In the genomic region with DNA sequence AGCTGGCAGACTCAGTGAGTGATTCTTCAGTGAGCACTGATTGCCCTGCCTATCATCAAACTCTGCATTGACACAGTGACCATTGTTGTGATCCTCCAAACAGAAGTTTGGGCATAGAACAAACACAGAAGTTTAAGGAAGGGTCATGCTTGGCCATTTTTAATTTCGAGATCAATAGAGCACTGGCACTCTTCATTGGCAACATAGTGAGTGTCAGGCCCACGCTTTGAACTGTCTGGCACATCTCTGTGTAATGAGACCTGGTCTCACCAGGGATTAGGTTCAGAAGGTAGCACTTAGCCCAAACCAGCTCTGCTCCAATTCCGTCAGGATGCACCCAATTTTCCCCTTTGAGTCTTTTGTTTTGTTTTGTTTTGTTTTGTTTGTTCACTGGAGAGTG, we compare ENCODE assay signal across 25 cellular contexts.
"Had no signal": no experiment of that assay in that cellular context is flagged by ENCODE, and none has a peak within 500 bp of the region (broad histone marks: within the 10 kb centered on the region; RNA-seq: fewer than 3 reads in every experiment).

No MANE protein-coding gene starts in this region.

- H2AFZ ChIP-seq: neural progenitor cell, parathyroid adenoma had no signal

- H3K36me3 ChIP-seq: neural progenitor cell, ovary, sigmoid colon, stomach, thoracic aorta, thyroid gland, tibial nerve, upper lobe of left lung, vagina had no signal

- ATAC-seq: natural killer cell; psoas muscle; right cardiac atrium; stimulated activated effector memory CD8-positive, alpha-beta T cell treated with anti-CD3 and anti-CD28 coated beads, Interleukin-12 subunit alpha, Interleukin-12 subunit beta, amount 100 ng/mL, for 72 hours; stimulated activated naive B cell treated with anti-CD40 and anti-IgM and Interleukin-4, amounts not matched to agents 10 μg/mL and 1 μg/mL and 100 μg/mL, for 72 hours had no signal

- H3K27me3 ChIP-seq: neural progenitor cell, ovary, sigmoid colon, stomach, thyroid gland, tibial nerve, upper lobe of left lung, vagina had no signal

- H3K4me2 ChIP-seq: neural progenitor cell had no signal

- H3K4me1 ChIP-seq: parathyroid adenoma, psoas muscle, sigmoid colon, stomach, thyroid gland, tibial nerve, upper lobe of left lung, vagina had no signal

- H3K9me3 ChIP-seq: ovary, psoas muscle, sigmoid colon, stomach, thoracic aorta, thyroid gland, tibial nerve, upper lobe of left lung, vagina had no signal

- DNase-seq: natural killer cell; occipital lobe; ovary; posterior cingulate gyrus; psoas muscle; right cardiac atrium; sigmoid colon; small intestine; stimulated activated CD4-positive, alpha-beta T cell treated with anti-CD3 and anti-CD28 coated beads, Interleukin-15, amount 100 ng/mL, for 24 hours; stimulated activated CD4-positive, alpha-beta T cell treated with anti-CD3 and anti-CD28 coated beads, Interleukin-2, amount 100 ng/mL, for 24 hours; stimulated activated CD4-positive, alpha-beta T cell treated with anti-CD3 and anti-CD28 coated beads, Interleukin-2, amount 100 ng/mL, for 48 hours; stimulated activated CD4-positive, alpha-beta T cell treated with anti-CD3 and anti-CD28 coated beads, Interleukin-4, amount 100 ng/mL, for 24 hours; stimulated activated naive B cell treated with anti-CD40 and anti-IgM and Interleukin-4, amounts not matched to agents 10 μg/mL and 1 μg/mL and 100 μg/mL, for 72 hours; stimulated activated naive CD4-positive, alpha-beta T cell treated with Interleukin-2 at 50 U/mL for 16 hours; stomach; thyroid gland; trophoblast cell; upper lobe of left lung had no signal

- FAIRE-seq: small intestine, urothelium cell line had no signal

- H3K9ac ChIP-seq: neural progenitor cell, parathyroid adenoma had no signal

- H3K79me2 ChIP-seq: parathyroid adenoma had no signal

- H3K27ac ChIP-seq: neural progenitor cell, ovary, parathyroid adenoma, psoas muscle, sigmoid colon, stomach, thoracic aorta, thyroid gland, tibial nerve, upper lobe of left lung, vagina had no signal

- H3K4me3 ChIP-seq: neural progenitor cell, ovary, psoas muscle, sigmoid colon, stomach, thoracic aorta, thyroid gland, tibial nerve, upper lobe of left lung, vagina had no signal
